ENCODE assay signal across 11 cellular contexts in the genomic region with DNA sequence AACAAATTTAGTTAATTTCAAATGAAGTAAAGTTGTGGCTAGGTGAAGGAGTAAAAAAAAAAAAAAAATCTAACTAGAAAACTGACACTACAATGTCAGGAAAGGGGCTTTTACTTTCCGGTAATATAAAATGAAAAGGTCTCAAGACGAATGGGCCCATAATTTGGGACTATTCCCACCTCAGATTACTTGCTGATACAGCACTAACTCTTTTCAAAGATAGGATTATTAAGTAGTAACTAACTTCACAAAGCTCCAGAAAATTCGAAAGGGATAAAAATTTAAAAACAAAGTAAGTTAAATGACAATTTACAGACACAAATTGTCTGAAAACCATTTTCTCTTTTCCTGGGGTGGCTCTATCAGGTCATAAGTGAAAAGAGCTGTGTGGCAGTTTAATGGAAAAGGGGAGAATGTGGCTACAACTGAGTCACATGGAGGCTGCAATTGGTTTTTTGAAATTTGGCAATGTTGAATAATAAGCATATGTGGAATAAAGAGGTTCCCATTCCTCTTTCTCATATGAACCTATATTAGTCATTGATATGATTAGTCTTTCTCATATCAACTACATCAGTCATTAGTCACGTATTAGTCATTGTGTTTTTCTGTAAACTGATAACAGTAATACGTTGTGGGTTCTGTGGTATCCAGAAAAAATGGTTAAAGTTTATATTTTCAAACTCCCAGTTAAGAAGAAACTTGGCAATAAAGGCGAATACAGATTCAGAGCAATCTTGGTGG.
DNase-seq lines count a peak whose midpoint lies in the region; ATAC-seq and TF ChIP-seq lines count a peak whose summit lies in the region.
"Had no signal": no experiment of that assay in that cellular context is flagged by ENCODE, and none has a peak within 500 bp of the region (broad histone marks: within the 10 kb centered on the region; RNA-seq: fewer than 3 reads in every experiment).

No MANE protein-coding gene starts in this region.

- no peaks in the 10 kb centered on the region for H3K27me3 ChIP-seq in suprapubic skin

- no peaks in the 10 kb centered on the region for H3K27me3 Mint-ChIP-seq in osteocyte (ENCODE audit: unreplicated experiment)

- H3K27ac Mint-ChIP-seq in osteocyte (ENCODE audit: unreplicated experiment) = peak overlapping the region; percentile 56
- H3K27ac Mint-ChIP-seq: H9 had no signal

- TF ChIP-seq EP300 in suprapubic skin (IDR thresholded peaks at IDR 0.05) = no peak

- DNase-seq in astrocyte of the hippocampus (ENCODE audit: low read depth, low spot score) (peak; percentile 53), osteocyte (ENCODE audit: extremely low spot score, unreplicated experiment) (no peak), suprapubic skin (ENCODE audit: low spot score in 2 of 2) (no peak), SK-N-DZ (ENCODE audit: low spot score) (no peak)
- DNase-seq in activated naive CD4-positive, alpha-beta T cell treated with Interleukin-2 at 50 U/mL for 16 hours = no peak
- DNase-seq in stimulated activated CD4-positive, alpha-beta T cell treated with anti-CD3 and anti-CD28 coated beads, Interleukin-2, amount 100 ng/mL, for 24 hours = no peak
- DNase-seq: activated CD8-positive, alpha-beta memory T cell treated with anti-CD3 and anti-CD28 coated beads for 24 hours; H9; MM.1S had no signal

- no peaks in the 10 kb centered on the region for H3K9me3 ChIP-seq in suprapubic skin

- H3K9me3 Mint-ChIP-seq in osteocyte (ENCODE audit: unreplicated experiment) = no peaks in the 10 kb centered on the region
- H3K9me3 Mint-ChIP-seq: H9 had no signal

- peak; percentile 78 for ATAC-seq in GM18519 (IDR thresholded peaks at IDR 0.05; ENCODE audit: low FRiP score, unreplicated experiment)
- ATAC-seq in HG03175 (IDR thresholded peaks at IDR 0.05; ENCODE audit: unreplicated experiment) = peak; percentile 59

- no peak overlapping the region for H3K4me3 Mint-ChIP-seq in osteocyte (ENCODE audit: unreplicated experiment)
- H3K4me3 Mint-ChIP-seq: H9 had no signal

- H3K36me3 Mint-ChIP-seq in osteocyte (ENCODE audit: unreplicated experiment) = peaks cover 5% of the 10 kb centered on the region

- H3K27ac ChIP-seq in suprapubic skin = no peak overlapping the region

- 63% methylated on average over 6 of the region's 6 CpGs for WGBS in suprapubic skin

- TF ChIP-seq CTCF in osteocyte (IDR thresholded peaks at IDR 0.05) = no peak
- no peak for TF ChIP-seq CTCF in suprapubic skin (IDR thresholded peaks at IDR 0.05)

- no peaks in the 10 kb centered on the region for H3K4me1 ChIP-seq in suprapubic skin

- no peak overlapping the region for H3K4me3 ChIP-seq in suprapubic skin

- TF ChIP-seq POLR2A in suprapubic skin (IDR thresholded peaks at IDR 0.05) = no peak

- H3K36me3 ChIP-seq in suprapubic skin = no peaks in the 10 kb centered on the region

- peaks cover 51% of the 10 kb centered on the region for H3K4me1 Mint-ChIP-seq in osteocyte (ENCODE audit: unreplicated experiment)
- H3K4me1 Mint-ChIP-seq: H9 had no signal
